In genomic region chr5:96661101-96661840, GRCh38 we compare ENCODE assay signal across 1 cellular context.
TF ChIP-seq lines count a peak whose summit lies in the region.

No MANE protein-coding gene starts in this region.

TF ChIP-seq in A549, 52 proteins besides CTCF, POLR2A, EP300 and RAD21 (continued from another document):
- no peak for TF ChIP-seq REST (IDR thresholded peaks at IDR 0.05)
- TF ChIP-seq TP53 (CRISPR knock-in tag; IDR thresholded peaks at IDR 0.05) = no peak
- no peak for TF ChIP-seq HOXB5 (CRISPR knock-in tag; IDR thresholded peaks at IDR 0.05)
- no peak for TF ChIP-seq HMGXB4 (CRISPR knock-in tag; IDR thresholded peaks at IDR 0.05; ENCODE audit: borderline replicate concordance)
- TF ChIP-seq, protein P1, sequence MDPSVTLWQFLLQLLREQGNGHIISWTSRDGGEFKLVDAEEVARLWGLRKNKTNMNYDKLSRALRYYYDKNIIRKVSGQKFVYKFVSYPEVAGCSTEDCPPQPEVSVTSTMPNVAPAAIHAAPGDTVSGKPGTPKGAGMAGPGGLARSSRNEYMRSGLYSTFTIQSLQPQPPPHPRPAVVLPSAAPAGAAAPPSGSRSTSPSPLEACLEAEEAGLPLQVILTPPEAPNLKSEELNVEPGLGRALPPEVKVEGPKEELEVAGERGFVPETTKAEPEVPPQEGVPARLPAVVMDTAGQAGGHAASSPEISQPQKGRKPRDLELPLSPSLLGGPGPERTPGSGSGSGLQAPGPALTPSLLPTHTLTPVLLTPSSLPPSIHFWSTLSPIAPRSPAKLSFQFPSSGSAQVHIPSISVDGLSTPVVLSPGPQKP (IDR thresholded peaks at IDR 0.05; ENCODE audit: low read depth, low read length) = no peak
- TF ChIP-seq MAX (IDR thresholded peaks at IDR 0.05) = no peak
- no peak for TF ChIP-seq EHF (CRISPR knock-in tag; IDR thresholded peaks at IDR 0.05)
- TF ChIP-seq HDAC2 (IDR thresholded peaks at IDR 0.05) = no peak
